ENCODE assay signal across 8 cellular contexts in genomic region chr17:48026503-48027321, GRCh38. TPM values are rescaled to one million over a fixed set of nuclear protein-coding genes. Genes with fewer than 3 reads are reported as not detected.
DNase-seq lines count a peak whose midpoint lies in the region; ATAC-seq, FAIRE-seq and TF ChIP-seq lines count a peak whose summit lies in the region.

No MANE protein-coding gene starts in this region.

- H3K4me1 ChIP-seq in A549 (peaks cover 27% of the 10 kb centered on the region), uterus (peaks cover 6 to 31% of the 10 kb centered on the region in 2 donors)

- ATAC-seq in A549 (peak; percentile 17 to 56; a peak in 5 of 6 replicates), GM18519 (IDR thresholded peaks at IDR 0.05; ENCODE audit: low FRiP score, unreplicated experiment) (peak; percentile 33), Right ventricle myocardium superior (ENCODE audit: poor library complexity) (peak; percentile 45)

- H3K27ac ChIP-seq in A549 (peak overlapping the region in 1 of 2 experiments; percentile 73; a peak in 4 of 6 replicates), uterus (peak overlapping the region; percentile 29 to 64)

- H3K4me3 ChIP-seq in A549, result no peak overlapping the region
- no peak overlapping the region for H3K4me3 ChIP-seq in uterus

- no peaks in the 10 kb centered on the region for H3K9me3 Mint-ChIP-seq in activated naive CD8-positive, alpha-beta T cell treated with anti-CD3 and anti-CD28 coated beads for 36 hours

- WGBS in A549 (ENCODE audit: missing lambda C conversion rate), result 32% methylated on average over 9 of the region's 18 CpGs

- intact Hi-C loops in Right ventricle myocardium superior (cut with DNase I), result loop anchor here (2.0 kb wide), 1 partner anchor 48 kb away; no protein-coding TSS in a partner anchor
- intact Hi-C loops in uterus (cut with DNase I; ENCODE audit: low total_unique reads), result loop anchor here (2.0 to 5.0 kb wide), 2 partner anchors 46 to 101 kb away; no protein-coding TSS in a partner anchor

- H3K4me3 Mint-ChIP-seq in activated naive CD8-positive, alpha-beta T cell treated with anti-CD3 and anti-CD28 coated beads for 36 hours, result peak overlapping the region; percentile 7

- TF ChIP-seq EP300 in A549 (IDR thresholded peaks at IDR 0.05), result no peak

- no peak overlapping the region for H3K27ac Mint-ChIP-seq in activated naive CD8-positive, alpha-beta T cell treated with anti-CD3 and anti-CD28 coated beads for 36 hours

- H3K4me1 Mint-ChIP-seq in activated naive CD8-positive, alpha-beta T cell treated with anti-CD3 and anti-CD28 coated beads for 36 hours, result peaks cover 24% of the 10 kb centered on the region

- POLR2A ChIA-PET in A549 (lab: Yijun Ruan, JAX), result interaction anchor here (0.5 to 2.5 kb wide), 8 partner anchors 19 to 81 kb away, joined by 3 to 59 read pairs (median 5); partner anchors contain the start of genes CDK5RAP3, NFE2L1 and SNX11

- no peak for TF ChIP-seq POLR2A in A549 (IDR thresholded peaks at IDR 0.05; ENCODE audit: low read length)
- TF ChIP-seq POLR2A in uterus (IDR thresholded peaks at IDR 0.05), result no peak

- peaks cover 7 to 9% of the 10 kb centered on the region in 2 donors for H3K27me3 ChIP-seq in uterus

- no peaks in the 10 kb centered on the region for H3K36me3 ChIP-seq in uterus

- peak overlapping the region; percentile 88 for H3K4me2 ChIP-seq in A549

- DNase-seq in A549 (ENCODE audit: low read depth in 1 of 2, low spot score in 1 of 2) (peak; percentile 89 to 90), NCI-H1105 treated with DMSO at 0.1 percent for 48 hours (lab: John Stamatoyannopoulos, UW) (peak; percentile 89), SKM-1 treated with dmso at 0.1 percent for 144 hours (lab: John Stamatoyannopoulos, UW; ENCODE audit: unreplicated experiment) (peak; percentile 52), Right ventricle myocardium superior (peak; percentile 90), pons (ENCODE audit: low spot score) (peak; percentile 79), uterus (peak; percentile 86)
- DNase-seq in activated naive CD8-positive, alpha-beta T cell treated with anti-CD3 and anti-CD28 coated beads for 36 hours, result peak; percentile 80

- peaks cover 47% of the 10 kb centered on the region for H3K27me3 Mint-ChIP-seq in activated naive CD8-positive, alpha-beta T cell treated with anti-CD3 and anti-CD28 coated beads for 36 hours

- H3K9me3 ChIP-seq in A549 (no peaks in the 10 kb centered on the region), uterus (no peaks in the 10 kb centered on the region)

- no peaks in the 10 kb centered on the region for H3K36me3 Mint-ChIP-seq in activated naive CD8-positive, alpha-beta T cell treated with anti-CD3 and anti-CD28 coated beads for 36 hours

- TF ChIP-seq CTCF in A549 (IDR thresholded peaks at IDR 0.05), result peak; percentile 95
- TF ChIP-seq CTCF in uterus (IDR thresholded peaks at IDR 0.05), result peak; percentile 86 to 97 (median 90)

- CTCF ChIA-PET in A549 (lab: Yijun Ruan, JAX), result interaction anchor here (0.6 to 46.6 kb wide), 48 partner anchors 8 to 764 kb away, joined by 3 to 1398 read pairs (median 5); partner anchors contain the start of genes CBX1, CDK5RAP3, HOXB6 and HOXB8

- peak; percentile 39 for FAIRE-seq in A549 (lab: Jason Lieb, UNC)

- peak; percentile 84 to 87 for TF ChIP-seq RAD21 in A549 (conservative IDR thresholded peaks at IDR 0.05 in 1 of 2, IDR thresholded peaks at IDR 0.05 in 1 of 2)

TF ChIP-seq in A549, 52 proteins besides CTCF, POLR2A, EP300 and RAD21:
- TF ChIP-seq BCL3 (IDR thresholded peaks at IDR 0.05) (no peak), NFE2L2 (conservative IDR thresholded peaks at IDR 0.05; ENCODE audit: low read length) (0 out of 2 replicates have a peak, but pooled peaks have one; percentile 1), SMC3 (IDR thresholded peaks at IDR 0.05) (peak; percentile 93), REST (IDR thresholded peaks at IDR 0.05) (no peak), CHD2 (IDR thresholded peaks at IDR 0.05; ENCODE audit: low read length, partially characterized antibody) (peak; percentile 25), MAX (IDR thresholded peaks at IDR 0.05) (peak; percentile 56; the same call in 1 of the 2 replicates), MAZ (IDR thresholded peaks at IDR 0.05; ENCODE audit: borderline replicate concordance, low read depth, low read length) (0 out of 2 replicates have a peak, but pooled peaks have one; percentile 48), JUN (IDR thresholded peaks at IDR 0.05) (0 out of 5 replicates have a peak, but pooled peaks of 1 of the 2 experiments have one; percentile 34), GATA3 (IDR thresholded peaks at IDR 0.05; ENCODE audit: borderline replicate concordance) (no peak), NPAS2 (CRISPR knock-in tag; IDR thresholded peaks at IDR 0.05; ENCODE audit: borderline replicate concordance) (no peak)
TF ChIP-seq in A549: peak in this region for 6.

RNA-seq across cellular contexts. Expression of gene COPZ2, which starts 10.9 kb away (rescaled TPM):
- polyA plus RNA-seq in A549 (2011; rRNA removed) (19.1 and 19.3 TPM in 2 replicates), A549 (2017; fragmentation: RNase III; extraction: RNeasy Plus Mini Kit Qiagen cat#74134 plus additional on column Dnase treatment) (10.6 to 11.0 TPM (median 10.9 TPM) in 3 replicates)
- 12.3 and 13.7 TPM in 2 replicates for polyA plus RNA-seq in A549 (2012; cell fraction: cytosol; rRNA removed)
- 7.1 and 11.4 TPM in 2 replicates for polyA plus RNA-seq in A549 (2012; cell fraction: nucleus; rRNA removed)
- polyA minus RNA-seq in A549 (2011; rRNA and poly(A)+ RNA removed), result 12.7 and 13.4 TPM in 2 replicates
- total RNA-seq in activated naive CD8-positive, alpha-beta T cell treated with anti-CD3 and anti-CD28 coated beads for 36 hours, result 1 to 10 TPM; 6.3 to 7.5 TPM
- total RNA-seq in Right ventricle myocardium superior (49.2 TPM), uterus (10 to 100 TPM; 12.9 to 82.7 (median 35.3) TPM)

RNA-seq across cellular contexts. Expression of gene NFE2L1, which starts 21.4 kb away (rescaled TPM):
- polyA plus RNA-seq in A549 (2011; rRNA removed) (241 and 283 TPM in 2 replicates), A549 (2017; fragmentation: RNase III; extraction: RNeasy Plus Mini Kit Qiagen cat#74134 plus additional on column Dnase treatment) (104 to 111 TPM (median 108 TPM) in 3 replicates)
- polyA plus RNA-seq in A549 (2012; cell fraction: cytosol; rRNA removed), result 75.7 and 97.7 TPM in 2 replicates
- polyA plus RNA-seq in A549 (2012; cell fraction: nucleus; rRNA removed), result 151 and 159 TPM in 2 replicates
- polyA minus RNA-seq in A549 (2011; rRNA and poly(A)+ RNA removed), result 151 and 163 TPM in 2 replicates
- 10 to 100 TPM; 99.0 to 99.7 TPM for total RNA-seq in activated naive CD8-positive, alpha-beta T cell treated with anti-CD3 and anti-CD28 coated beads for 36 hours
- total RNA-seq in Right ventricle myocardium superior (911 TPM), uterus (100 to 1,000 TPM in 2 of 4 donors, 10 to 100 TPM in 2; 85.6 to 323 (median 176) TPM)

RNA-seq across cellular contexts. Expression of gene CDK5RAP3, which starts 55.8 kb away (rescaled TPM):
- polyA plus RNA-seq in A549 (2011; rRNA removed), result 124 and 179 TPM in 2 replicates
- 114 and 128 TPM in 2 replicates for polyA plus RNA-seq in A549 (2012; cell fraction: cytosol; rRNA removed)
- polyA plus RNA-seq in A549 (2012; cell fraction: nucleus; rRNA removed), result 796 and 944 TPM in 2 replicates
- 135 to 165 TPM (median 164 TPM) in 3 replicates for polyA plus RNA-seq in A549 (2017; fragmentation: RNase III; extraction: RNeasy Plus Mini Kit Qiagen cat#74134 plus additional on column Dnase treatment)
- 99.5 and 169 TPM in 2 replicates for polyA minus RNA-seq in A549 (2011; rRNA and poly(A)+ RNA removed)
- 100 to 1,000 TPM; 163 to 168 TPM for total RNA-seq in activated naive CD8-positive, alpha-beta T cell treated with anti-CD3 and anti-CD28 coated beads for 36 hours
- total RNA-seq in Right ventricle myocardium superior, result 50.3 TPM
- 100 to 1,000 TPM; 118 to 180 (median 146) TPM for total RNA-seq in uterus
